In the genomic region with DNA sequence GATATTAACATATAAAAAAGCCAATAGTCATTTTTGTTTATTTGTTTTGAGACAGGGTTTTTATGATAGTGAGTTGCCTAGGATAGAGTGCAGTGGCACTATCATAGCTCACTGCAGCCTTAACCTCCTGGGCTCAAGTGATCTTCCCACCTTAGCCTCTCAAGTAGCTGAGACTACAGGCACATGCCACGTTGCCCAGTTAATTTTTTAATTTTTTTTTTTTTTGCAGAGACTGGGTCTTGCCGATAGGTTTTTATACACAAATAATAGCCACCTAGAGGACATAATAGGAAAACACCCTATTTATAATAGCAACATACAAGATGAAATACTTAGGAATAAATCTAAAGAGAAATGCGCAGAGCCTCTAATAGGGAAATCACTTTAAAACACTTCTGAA, we compare ENCODE assay signal across 10 cellular contexts. TPM values are rescaled to one million over a fixed set of nuclear protein-coding genes. Genes with fewer than 3 reads are reported as not detected.
A peak's percentile ranks its signal among the peaks of the same experiment; 100 is the strongest.
DNase-seq lines count a peak whose midpoint lies in the region; ATAC-seq and TF ChIP-seq lines count a peak whose summit lies in the region.
"Had no signal": no experiment of that assay in that cellular context is flagged by ENCODE, and none has a peak within 500 bp of the region (broad histone marks: within the 10 kb centered on the region; RNA-seq: fewer than 3 reads in every experiment).

No MANE protein-coding gene starts in this region.

- peaks cover 0 to 19% (median 9%) of the 10 kb centered on the region in 5 donors for H3K36me3 Mint-ChIP-seq in naive thymus-derived CD4-positive, alpha-beta T cell

- no peaks in the 10 kb centered on the region for H3K9me3 ChIP-seq in Loucy (ENCODE audit: insufficient read depth, low read depth, low read length)
- no peaks in the 10 kb centered on the region for H3K9me3 ChIP-seq in naive thymus-derived CD4-positive, alpha-beta T cell (ENCODE audit: control insufficient read depth in 2 of 3, low read length in 3 of 3)

- no peaks in the 10 kb centered on the region for H3K27me3 Mint-ChIP-seq in naive thymus-derived CD4-positive, alpha-beta T cell

- DNase-seq in Caki2 (ENCODE audit: low read depth) = peak; percentile 35
- DNase-seq in cerebellum (ENCODE audit: low spot score) = peak; percentile 29
- DNase-seq in naive thymus-derived CD4-positive, alpha-beta T cell = peak in 3 of 9 donors; percentile 17 to 30 (median 29)
- DNase-seq in NCI-H1092 treated with DMSO at 0.1 percent for 48 hours (lab: John Stamatoyannopoulos, UW) = no peak
- DNase-seq in GM19238 (ENCODE audit: insufficient read length, low spot score) = no peak
- DNase-seq in LoVo (ENCODE audit: low spot score) = no peak
- DNase-seq: NCI-H2029 had no signal

- H3K4me3 Mint-ChIP-seq in naive thymus-derived CD4-positive, alpha-beta T cell = no peak overlapping the region

- no peak overlapping the region for H3K9ac ChIP-seq in Loucy (ENCODE audit: low read depth, low read length, poor library complexity, severe bottlenecking)

- H4K20me1 ChIP-seq in Loucy (ENCODE audit: insufficient read depth, low read length, poor library complexity, severe bottlenecking) = peaks cover 20% of the 10 kb centered on the region

- peaks cover 49% of the 10 kb centered on the region for H3K36me3 ChIP-seq in Loucy (ENCODE audit: insufficient read depth, low read length)
- peaks cover 0 to 21% (median 10%) of the 10 kb centered on the region in 3 experiments for H3K36me3 ChIP-seq in naive thymus-derived CD4-positive, alpha-beta T cell (ENCODE audit: control insufficient read depth in 2 of 3, insufficient read depth in 3 of 3, low read length in 3 of 3)

- ATAC-seq in naive thymus-derived CD4-positive, alpha-beta T cell = peak; percentile 65
- no peak for ATAC-seq in GM21723 (IDR thresholded peaks at IDR 0.05; ENCODE audit: unreplicated experiment)

- H3K4me3 ChIP-seq in Loucy (ENCODE audit: low read length, poor library complexity, severe bottlenecking) = no peak overlapping the region
- no peak overlapping the region for H3K4me3 ChIP-seq in naive thymus-derived CD4-positive, alpha-beta T cell (ENCODE audit: low read length)
- H3K4me3 ChIP-seq: lung had no signal

- peaks cover 19% of the 10 kb centered on the region for H3K4me1 ChIP-seq in Loucy (ENCODE audit: insufficient read depth, low read length, poor library complexity, severe bottlenecking)
- H3K4me1 ChIP-seq in naive thymus-derived CD4-positive, alpha-beta T cell (ENCODE audit: control insufficient read depth in 2 of 2, insufficient read depth in 2 of 2, low read length in 2 of 2) = peaks cover 19 to 22% of the 10 kb centered on the region in 2 donors

- no peak overlapping the region for H2AFZ ChIP-seq in Loucy (ENCODE audit: low read length)

- POLR2A ChIA-PET in naive thymus-derived CD4-positive, alpha-beta T cell (lab: Charles Lee) = interaction anchor here (0.6 to 0.7 kb wide), 3 partner anchors 10 to 42 kb away, joined by 3 to 9 read pairs (median 5); no protein-coding TSS in a partner anchor

- in situ Hi-C loops in Caki2 (cut with HindIII; ENCODE audit: low pct_unique_long_range_greater_than_20kb, low sequenced_read_pairs) = no loop called here

- H3K4me2 ChIP-seq in Loucy (ENCODE audit: low read depth, low read length, poor library complexity, severe bottlenecking) = no peak overlapping the region

- H3F3A ChIP-seq in Loucy (ENCODE audit: low read depth) = no peaks in the 10 kb centered on the region

- no peaks in the 10 kb centered on the region for H3K9me2 ChIP-seq in Loucy (replicated peaks; ENCODE audit: low read depth, low read length)

- H3K79me2 ChIP-seq in Loucy (ENCODE audit: insufficient read depth, low read length) = peaks cover 45% of the 10 kb centered on the region

- CTCF ChIA-PET in naive thymus-derived CD4-positive, alpha-beta T cell (lab: Charles Lee) = interaction anchor here (0.7 to 1.2 kb wide), 3 partner anchors 30 to 1804 kb away, joined by 3 to 6 read pairs (median 4); no protein-coding TSS in a partner anchor

- peaks cover 17 to 65% (median 48%) of the 10 kb centered on the region in 7 donors for H3K4me1 Mint-ChIP-seq in naive thymus-derived CD4-positive, alpha-beta T cell

- H3K27ac Mint-ChIP-seq in naive thymus-derived CD4-positive, alpha-beta T cell = peak overlapping the region in 6 of 9 donors; percentile 8 to 73 (median 58)

- TF ChIP-seq CTCF in Loucy (conservative IDR thresholded peaks at IDR 0.05; ENCODE audit: low read length) = peak; percentile 59

- intact Hi-C loops in naive thymus-derived CD4-positive, alpha-beta T cell (cut with micrococcal nuclease) = no loop called here

- no peaks in the 10 kb centered on the region for H3K9me3 Mint-ChIP-seq in naive thymus-derived CD4-positive, alpha-beta T cell

- no peaks in the 10 kb centered on the region for H3K27me3 ChIP-seq in Loucy (ENCODE audit: insufficient read depth, low read length, poor library complexity, severe bottlenecking)
- no peaks in the 10 kb centered on the region for H3K27me3 ChIP-seq in naive thymus-derived CD4-positive, alpha-beta T cell (ENCODE audit: control insufficient read depth in 2 of 2, insufficient read depth in 2 of 2, low read length in 2 of 2)

- H3K27ac ChIP-seq in naive thymus-derived CD4-positive, alpha-beta T cell (ENCODE audit: low read depth, low read length) = no peak overlapping the region

RNA-seq across cellular contexts. Expression of a gene that starts 13.3 kb away (rescaled TPM):
- 21.3 and 36.3 TPM in 2 replicates for total RNA-seq in Caki2 (2014; rRNA removed; shearing (Covaris generic); ENCODE audit: low replicate concordance)
- total RNA-seq in cerebellum = 50.4 TPM
- 10 to 100 TPM; 52.9 to 83.4 (median 66.5) TPM for total RNA-seq in naive thymus-derived CD4-positive, alpha-beta T cell
- 10 to 100 TPM; 19.3 to 22.7 TPM for polyA plus RNA-seq in naive thymus-derived CD4-positive, alpha-beta T cell

Comparison
In these comparisons a context has a peak if more than half of its experiments do, and no peak if none do; other contexts are left out.
1. DNase-seq: peak in Caki2 (single experiment) and cerebellum (single experiment); none in NCI-H1092 treated with DMSO at 0.1 percent for 48 hours (single experiment), GM19238 (single experiment) and LoVo (single experiment).